In genomic region chr9:79145442-79145841, GRCh38 we compare ENCODE assay signal across 23 cellular contexts.
A peak's percentile ranks its signal among the peaks of the same experiment; 100 is the strongest.
DNase-seq lines count a peak whose midpoint lies in the region; ATAC-seq, FAIRE-seq and TF ChIP-seq lines count a peak whose summit lies in the region.
"Had no signal": no experiment of that assay in that cellular context is flagged by ENCODE, and none has a peak within 500 bp of the region (broad histone marks: within the 10 kb centered on the region; RNA-seq: fewer than 3 reads in every experiment).

No MANE protein-coding gene starts in this region.

- H3K56ac ChIP-seq in H1 (replicated peaks; ENCODE audit: insufficient read length, low read depth, low read length), result no peak overlapping the region

- H2AFZ ChIP-seq in H1 (ENCODE audit: low read length), result no peak overlapping the region
- H2AFZ ChIP-seq: GM23338 had no signal

- no peak overlapping the region for H3K18ac ChIP-seq in H1 (ENCODE audit: extremely low read depth, low read length)

- H3K36me3 Mint-ChIP-seq in stimulated activated effector memory CD8-positive, alpha-beta T cell treated with anti-CD3 and anti-CD28 coated beads, Interleukin-12 subunit alpha, Interleukin-12 subunit beta, amount 100 ng/mL, for 72 hours, result no peaks in the 10 kb centered on the region
- H3K36me3 Mint-ChIP-seq: CD4-positive, CD25-positive, alpha-beta regulatory T cell; CD8-positive, alpha-beta memory T cell had no signal

- intact Hi-C loops in body of pancreas (cut with DNase I), result no loop called here

- TF ChIP-seq EP300 in H1 (IDR thresholded peaks at IDR 0.05; ENCODE audit: borderline replicate concordance in 1 of 2, low read depth in 2 of 2, low read length in 2 of 2), result no peak

- H3K4me1 ChIP-seq in H1 (replicated peaks in 1 of 4; ENCODE audit: control insufficient read depth in 3 of 4, insufficient read depth in 4 of 4, low read length in 3 of 4) (no peaks in the 10 kb centered on the region), body of pancreas (no peaks in the 10 kb centered on the region)
- H3K4me1 ChIP-seq: BLaER1 treated with 17β-estradiol and CSF1 and Interleukin-3, amounts not matched to agents 10 nM and 100 nM had no signal

- no peaks in the 10 kb centered on the region for H3K79me2 ChIP-seq in H1 (ENCODE audit: control insufficient read depth in 1 of 2, insufficient read depth in 2 of 2, low read length in 2 of 2)

- H2BK120ac ChIP-seq in H1 (replicated peaks; ENCODE audit: low read depth, low read length), result no peak overlapping the region

- no peak overlapping the region for H4K5ac ChIP-seq in H1 (ENCODE audit: insufficient read length, low read depth, low read length)

- H3K79me1 ChIP-seq in H1 (ENCODE audit: low read depth, low read length), result no peaks in the 10 kb centered on the region

- TF ChIP-seq CTCF in H1 (IDR thresholded peaks at IDR 0.05; ENCODE audit: control extremely low read depth in 1 of 3, insufficient read depth in 1 of 3, low read depth in 1 of 3, low read length in 3 of 3), result no peak
- no peak for TF ChIP-seq CTCF in body of pancreas (IDR thresholded peaks at IDR 0.05)

- H3K4me3 ChIP-seq in H1 (ENCODE audit: extremely low read depth in 1 of 4, insufficient read depth in 2 of 4, low read depth in 3 of 4, low read length in 4 of 4), result no peak overlapping the region
- no peak overlapping the region for H3K4me3 ChIP-seq in body of pancreas
- H3K4me3 ChIP-seq: BLaER1 treated with 17β-estradiol and CSF1 and Interleukin-3, amounts not matched to agents 10 nM and 100 nM; GM23338 had no signal

- TF ChIP-seq RAD21 in H1 (IDR thresholded peaks at IDR 0.05 in 1 of 2, conservative IDR thresholded peaks at IDR 0.05 in 1 of 2; ENCODE audit: low read depth in 2 of 2, low read length in 2 of 2), result no peak

- WGBS in H1 (ENCODE audit: extremely low coverage in 1 of 2, insufficient coverage in 1 of 2, insufficient read length in 1 of 2, insufficient replicate concordance in 2 of 2, low coverage in 1 of 2, low lambda C conversion rate in 2 of 2, missing lambda C conversion rate in 1 of 2), 2 experiments, result 89% methylated on average over 6 of the region's 6 CpGs; no CpG with 5 or more reads in 1 of the 2 experiments
- 63 to 74% methylated on average over 6 of the region's 6 CpGs for WGBS in body of pancreas, 2 donors

- no peaks in the 10 kb centered on the region for H3K23me2 ChIP-seq in H1 (ENCODE audit: low read depth, low read length)

- H3K4me3 Mint-ChIP-seq in stimulated activated effector memory CD8-positive, alpha-beta T cell treated with anti-CD3 and anti-CD28 coated beads, Interleukin-12 subunit alpha, Interleukin-12 subunit beta, amount 100 ng/mL, for 72 hours, result no peak overlapping the region
- H3K4me3 Mint-ChIP-seq: B cell; CD4-positive, CD25-positive, alpha-beta regulatory T cell; CD8-positive, alpha-beta memory T cell; GM23338; H9 had no signal

- no peak overlapping the region for H4K91ac ChIP-seq in H1 (replicated peaks; ENCODE audit: insufficient read length, low read length)

- FAIRE-seq in H1 (lab: Jason Lieb, UNC), result no peak
- FAIRE-seq: G401.6, GM12891, GM19239 had no signal

- H2BK12ac ChIP-seq in H1 (ENCODE audit: low read depth, low read length), result no peak overlapping the region

- H2AK5ac ChIP-seq in H1 (ENCODE audit: low read depth, low read length), result no peak overlapping the region

- no peak overlapping the region for H2BK5ac ChIP-seq in H1 (ENCODE audit: low read depth, low read length)

- no peak overlapping the region for H3K27ac ChIP-seq in H1 (ENCODE audit: low read depth, low read length)
- no peak overlapping the region for H3K27ac ChIP-seq in body of pancreas
- H3K27ac ChIP-seq: 22Rv1; BLaER1 treated with 17β-estradiol and CSF1 and Interleukin-3, amounts not matched to agents 10 nM and 100 nM; KMS-11 had no signal

- TF ChIP-seq POLR2A in H1 (IDR thresholded peaks at IDR 0.05; ENCODE audit: control extremely low read depth in 1 of 2, low read depth in 2 of 2, low read length in 2 of 2), result no peak
- no peak for TF ChIP-seq POLR2A in body of pancreas (IDR thresholded peaks at IDR 0.05)

- no peak overlapping the region for H3K27ac Mint-ChIP-seq in stimulated activated effector memory CD8-positive, alpha-beta T cell treated with anti-CD3 and anti-CD28 coated beads, Interleukin-12 subunit alpha, Interleukin-12 subunit beta, amount 100 ng/mL, for 72 hours
- H3K27ac Mint-ChIP-seq: B cell; CD4-positive, CD25-positive, alpha-beta regulatory T cell; CD8-positive, alpha-beta memory T cell; GM23338; H9 had no signal

- H3K9me3 Mint-ChIP-seq in stimulated activated effector memory CD8-positive, alpha-beta T cell treated with anti-CD3 and anti-CD28 coated beads, Interleukin-12 subunit alpha, Interleukin-12 subunit beta, amount 100 ng/mL, for 72 hours, result no peaks in the 10 kb centered on the region
- H3K9me3 Mint-ChIP-seq: GM23338, H9 had no signal

- H3K4ac ChIP-seq in H1 (replicated peaks; ENCODE audit: insufficient read length, low read depth, low read length), result no peak overlapping the region

- H3K23ac ChIP-seq in H1 (ENCODE audit: insufficient read length), result peak overlapping the region; percentile 70

- no peaks in the 10 kb centered on the region for H3K9me3 ChIP-seq in H1 (ENCODE audit: insufficient read depth in 2 of 2, low read depth in 1 of 2, low read length in 1 of 2)
- no peaks in the 10 kb centered on the region for H3K9me3 ChIP-seq in body of pancreas
- H3K9me3 ChIP-seq: BLaER1 treated with 17β-estradiol and CSF1 and Interleukin-3, amounts not matched to agents 10 nM and 100 nM had no signal

- H4K8ac ChIP-seq in H1 (ENCODE audit: extremely low read depth, insufficient read depth, low read length), result no peak overlapping the region

- CTCF ChIA-PET in H1 (lab: Charles Lee; ENCODE audit: partially characterized antibody), result interaction anchor here (4.9 kb wide), 1 partner anchor 16 kb away, joined by 21 read pairs; no protein-coding TSS in a partner anchor

- no peak overlapping the region for H3K14ac ChIP-seq in H1 (ENCODE audit: insufficient read length)

- H4K20me1 ChIP-seq in H1 (replicated peaks in 1 of 2; ENCODE audit: control insufficient read depth in 1 of 2, insufficient read depth in 2 of 2, low read length in 2 of 2), result no peaks in the 10 kb centered on the region
- H4K20me1 ChIP-seq: BLaER1 treated with 17β-estradiol and CSF1 and Interleukin-3, amounts not matched to agents 10 nM and 100 nM had no signal

- no peak overlapping the region for H3K9ac ChIP-seq in H1 (replicated peaks in 1 of 4; ENCODE audit: extremely low read depth in 1 of 4, low read depth in 3 of 4, low read length in 3 of 4)
- H3K9ac ChIP-seq: BLaER1 treated with 17β-estradiol and CSF1 and Interleukin-3, amounts not matched to agents 10 nM and 100 nM; KMS-11 had no signal

- H2BK15ac ChIP-seq in H1 (ENCODE audit: low read length), result no peak overlapping the region

- H3K36me3 ChIP-seq in H1 (ENCODE audit: control insufficient read depth in 2 of 4, insufficient read depth in 4 of 4, low read length in 3 of 4) (no peaks in the 10 kb centered on the region), body of pancreas (replicated peaks in 1 of 2; ENCODE audit: insufficient read depth in 1 of 2, low read depth in 2 of 2) (no peaks in the 10 kb centered on the region)
- H3K36me3 ChIP-seq: BLaER1 treated with 17β-estradiol and CSF1 and Interleukin-3, amounts not matched to agents 10 nM and 100 nM had no signal

- POLR2A ChIA-PET in H1 (lab: Charles Lee; ENCODE audit: partially characterized antibody), result no interaction called here

- no peak overlapping the region for H3K4me2 ChIP-seq in H1 (ENCODE audit: insufficient read depth in 1 of 2, low read depth in 2 of 2, low read length in 2 of 2)
- H3K4me2 ChIP-seq: BLaER1 treated with 17β-estradiol and CSF1 and Interleukin-3, amounts not matched to agents 10 nM and 100 nM; GM23338; KMS-11 had no signal

- no peak for ATAC-seq in stimulated activated effector memory CD8-positive, alpha-beta T cell treated with anti-CD3 and anti-CD28 coated beads, Interleukin-12 subunit alpha, Interleukin-12 subunit beta, amount 100 ng/mL, for 72 hours
- ATAC-seq in body of pancreas, result no peak
- ATAC-seq: GM23338 had no signal

- no peaks in the 10 kb centered on the region for H3K27me3 ChIP-seq in H1 (replicated peaks in 1 of 4; ENCODE audit: control insufficient read depth in 3 of 4, extremely low read depth in 1 of 4, insufficient read depth in 3 of 4, low read length in 3 of 4)
- H3K27me3 ChIP-seq in body of pancreas, result no peaks in the 10 kb centered on the region
- H3K27me3 ChIP-seq: BLaER1 treated with 17β-estradiol and CSF1 and Interleukin-3, amounts not matched to agents 10 nM and 100 nM had no signal

- DNase-seq in NOMO-1 treated with DMSO at 0.1 percent for 48 hours (lab: John Stamatoyannopoulos, UW; ENCODE audit: unreplicated experiment), result peak; percentile 8
- no peak for DNase-seq in NOMO-1 treated with dmso at 0.1 percent for 144 hours (lab: John Stamatoyannopoulos, UW; ENCODE audit: unreplicated experiment)
- DNase-seq in MV-4-11 (lab: John Stamatoyannopoulos, UW), result peak; percentile 81
- DNase-seq in H1 (ENCODE audit: low read depth in 1 of 2, low spot score in 2 of 2), result no peak
- no peak for DNase-seq in NCI-H524 treated with DMSO at 0.1 percent for 48 hours (lab: John Stamatoyannopoulos, UW)
- DNase-seq in stimulated activated effector memory CD8-positive, alpha-beta T cell treated with anti-CD3 and anti-CD28 coated beads, Interleukin-12 subunit alpha, Interleukin-12 subunit beta, amount 100 ng/mL, for 72 hours (ENCODE audit: low spot score in 2 of 2), result no peak
- no peak for DNase-seq in body of pancreas
- DNase-seq: CD4-positive, CD25-positive, alpha-beta regulatory T cell; CD8-positive, alpha-beta memory T cell; COR-L47; DMS 273 treated with DMSO at 0.1 percent for 48 hours; DMS53; DND-41; EL; H9 had no signal

- H2BK20ac ChIP-seq in H1 (ENCODE audit: low read length), result no peak overlapping the region

- no peaks in the 10 kb centered on the region for H3K4me1 Mint-ChIP-seq in stimulated activated effector memory CD8-positive, alpha-beta T cell treated with anti-CD3 and anti-CD28 coated beads, Interleukin-12 subunit alpha, Interleukin-12 subunit beta, amount 100 ng/mL, for 72 hours
- H3K4me1 Mint-ChIP-seq: B cell; CD4-positive, CD25-positive, alpha-beta regulatory T cell; CD8-positive, alpha-beta memory T cell; GM23338 had no signal

TF ChIP-seq in H1, 55 proteins besides CTCF, POLR2A, EP300 and RAD21 (continues in another document):
- no peak for TF ChIP-seq ZNF274 (IDR thresholded peaks at IDR 0.05; ENCODE audit: borderline replicate concordance, extremely low read depth, low read length)
- TF ChIP-seq EGR1 (IDR thresholded peaks at IDR 0.05; ENCODE audit: borderline replicate concordance, low read depth, low read length), result no peak
- no peak for TF ChIP-seq CHD2 (IDR thresholded peaks at IDR 0.05; ENCODE audit: low read length)
- TF ChIP-seq CBX5 (IDR thresholded peaks at IDR 0.05; ENCODE audit: low read depth, low read length), result no peak
- no peak for TF ChIP-seq GABPA (IDR thresholded peaks at IDR 0.05; ENCODE audit: borderline replicate concordance, insufficient read depth, low read length)
- TF ChIP-seq TBP (IDR thresholded peaks at IDR 0.05; ENCODE audit: low read depth, low read length), result no peak
- no peak for TF ChIP-seq KDM1A (IDR thresholded peaks at IDR 0.05; ENCODE audit: borderline replicate concordance, low read length)
- TF ChIP-seq RNF2 (IDR thresholded peaks at IDR 0.05; ENCODE audit: borderline replicate concordance, low read depth, low read length, missing control alignments, poor library complexity, severe bottlenecking), result no peak
- no peak for TF ChIP-seq TAF7 (optimal IDR thresholded peaks at IDR 0.05; ENCODE audit: borderline replicate concordance, low read depth, low read length)

Comparison
In these comparisons a context has a peak if more than half of its experiments do, and no peak if none do; other contexts are left out.
1. DNase-seq: peak in NOMO-1 treated with DMSO at 0.1 percent for 48 hours (single experiment) and MV-4-11 (single experiment); none in NOMO-1 treated with dmso at 0.1 percent for 144 hours (single experiment), H1 (0 of 2), NCI-H524 treated with DMSO at 0.1 percent for 48 hours (single experiment), stimulated activated effector memory CD8-positive, alpha-beta T cell treated with anti-CD3 and anti-CD28 coated beads, Interleukin-12 subunit alpha, Interleukin-12 subunit beta, amount 100 ng/mL, for 72 hours (0 of 2) and body of pancreas (0 of 4).